In the genomic region with DNA sequence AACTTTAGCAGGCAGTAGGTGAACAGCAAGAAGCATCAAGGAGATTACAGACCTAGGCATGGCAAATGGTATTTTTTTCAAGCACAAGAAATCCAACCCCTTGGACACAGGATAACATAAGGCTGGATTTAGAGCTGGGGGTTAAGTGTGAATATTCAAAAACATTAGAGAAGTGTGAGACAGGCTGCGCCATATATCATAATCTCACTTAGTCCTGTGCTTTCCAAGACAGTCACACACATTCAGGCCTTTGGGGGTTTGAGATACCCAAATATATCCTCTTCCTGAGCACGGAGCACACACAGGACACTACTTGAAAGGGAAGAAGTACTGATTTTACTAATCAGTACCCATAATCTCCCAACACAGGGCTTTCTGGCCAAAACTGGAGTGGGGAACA, we compare ENCODE assay signal across 29 cellular contexts.
"Had no signal": no experiment of that assay in that cellular context is flagged by ENCODE, and none has a peak within 500 bp of the region (broad histone marks: within the 10 kb centered on the region; RNA-seq: fewer than 3 reads in every experiment).

No MANE protein-coding gene starts in this region.

- H3K27ac ChIP-seq: adrenal gland, ascending aorta, body of pancreas, brain microvascular endothelial cell, breast epithelium, cardiac muscle cell had no signal

- H3K4me3 ChIP-seq: adrenal gland, ascending aorta, body of pancreas, breast epithelium, cardiac muscle cell had no signal

- H3K4me1 ChIP-seq: adrenal gland, ascending aorta, body of pancreas, breast epithelium had no signal

- H3K36me3 ChIP-seq: adrenal gland, ascending aorta, brain microvascular endothelial cell, breast epithelium, cardiac muscle cell had no signal

- H3K9me3 ChIP-seq: adrenal gland, ascending aorta, body of pancreas, breast epithelium had no signal

- H3K27me3 ChIP-seq: adrenal gland, ascending aorta, body of pancreas, brain microvascular endothelial cell, breast epithelium had no signal

- DNase-seq: activated effector memory CD4-positive, alpha-beta T cell treated with anti-CD3 and anti-CD28 coated beads, Interleukin-2, amount 50 U/mL, for 16 hours; activated effector memory CD4-positive, alpha-beta T cell treated with Interleukin-2 at 50 U/mL for 16 hours; activated gamma-delta T cell; activated gamma-delta T cell treated with Interleukin-2 at 50 U/mL for 16 hours; activated naive CD4-positive, alpha-beta T cell; activated naive CD4-positive, alpha-beta T cell treated with anti-CD3 and anti-CD28 coated beads for 36 hours; activated naive CD4-positive, alpha-beta T cell treated with anti-CD3 and anti-CD28 coated beads, Interleukin-2, amount 10 ng/mL, durations not matched to agents 7 days and 5 days; activated naive CD4-positive, alpha-beta T cell treated with anti-CD3 and anti-CD28 coated beads, Interleukin-2, amount 50 U/mL, for 16 hours; activated naive CD4-positive, alpha-beta T cell treated with Interleukin-2 at 50 U/mL for 16 hours; activated naive CD8-positive, alpha-beta T cell treated with anti-CD3 and anti-CD28 coated beads for 36 hours; activated naive CD8-positive, alpha-beta T cell treated with anti-CD3 and anti-CD28 coated beads, Interleukin-2, amount 10 ng/mL, durations not matched to agents 7 days and 5 days; activated naive CD8-positive, alpha-beta T cell treated with anti-CD3 and anti-CD28 coated beads, Interleukin-2, amount 50 U/mL, for 24 hours; activated T-cell treated with anti-CD3 and anti-CD28 coated beads, Interleukin-2, amount 50 U/mL, for 1 hour; activated T-cell treated with anti-CD3 and anti-CD28 coated beads, Interleukin-2, amount 50 U/mL, for 24 hours; activated T-cell treated with anti-CD3 and anti-CD28 coated beads, Interleukin-2, amount 50 U/mL, for 4 hours; activated T-cell treated with anti-CD3 and anti-CD28 coated beads, Interleukin-2, amount 50 U/mL, for 48 hours; activated T-cell treated with anti-CD3 and anti-CD28 coated beads, Interleukin-2, amount 50 U/mL, for 72 hours; adrenal gland; amniotic stem cell; amygdala; anterior cingulate cortex; aorta; body of pancreas; brain microvascular endothelial cell; caudate nucleus; cerebellar nuclear complex had no signal
